23 cellular contexts compared by ENCODE assay signal in genomic region chr18:54521846-54522245, GRCh38.
"Had no signal": no experiment of that assay in that cellular context is flagged by ENCODE, and none has a peak within 500 bp of the region (broad histone marks: within the 10 kb centered on the region; RNA-seq: fewer than 3 reads in every experiment).

No MANE protein-coding gene starts in this region.

- H3K36me3 Mint-ChIP-seq: stimulated activated effector memory CD8-positive, alpha-beta T cell treated with anti-CD3 and anti-CD28 coated beads, Interleukin-12 subunit alpha, Interleukin-12 subunit beta, amount 100 ng/mL, for 72 hours; stimulated activated memory B cell treated with anti-CD40 and anti-IgM and Interleukin-4, amounts not matched to agents 10 μg/mL and 1 μg/mL and 100 μg/mL, for 72 hours; stimulated activated naive B cell treated with anti-CD40 and anti-IgM and Interleukin-4, amounts not matched to agents 10 μg/mL and 1 μg/mL and 100 μg/mL, for 72 hours had no signal

- DNase-seq: stimulated activated CD4-positive, alpha-beta T cell treated with anti-CD3 and anti-CD28 coated beads, Interleukin-2, amount 100 ng/mL, for 48 hours; stimulated activated CD4-positive, alpha-beta T cell treated with anti-CD3 and anti-CD28 coated beads, Interleukin-4, amount 100 ng/mL, for 1 hour; stimulated activated CD4-positive, alpha-beta T cell treated with anti-CD3 and anti-CD28 coated beads, Interleukin-4, amount 100 ng/mL, for 24 hours; stimulated activated CD4-positive, alpha-beta T cell treated with anti-CD3 and anti-CD28 coated beads, Interleukin-4, amount 100 ng/mL, for 4 hours; stimulated activated CD8-positive, alpha-beta memory T cell treated with anti-CD3 and anti-CD28 coated beads, Interleukin-4, amount 100 ng/mL, for 48 hours; stimulated activated naive B cell treated with anti-CD40 and anti-IgM and Interleukin-4, amounts not matched to agents 10 μg/mL and 1 μg/mL and 100 μg/mL, for 72 hours; stimulated activated naive CD4-positive, alpha-beta T cell; stimulated activated naive CD4-positive, alpha-beta T cell treated with Interleukin-2 at 50 U/mL for 16 hours; stimulated activated naive CD8-positive, alpha-beta T cell treated with anti-CD3 and anti-CD28 coated beads, Interleukin-15, amount 100 ng/mL, for 72 hours; stimulated activated naive CD8-positive, alpha-beta T cell treated with anti-CD3 and anti-CD28 coated beads, Interleukin-15, Interleukin-2, amounts not matched to agents 100 U/mL and 50 U/mL, for 24 hours; stomach; substantia nigra; testis; thyroid gland; tibial artery; transverse colon; trophoblast cell; upper lobe of left lung; upper lobe of right lung; uterus had no signal

- H3K27ac Mint-ChIP-seq: stimulated activated effector memory CD8-positive, alpha-beta T cell treated with anti-CD3 and anti-CD28 coated beads, Interleukin-12 subunit alpha, Interleukin-12 subunit beta, amount 100 ng/mL, for 72 hours; stimulated activated memory B cell treated with anti-CD40 and anti-IgM and Interleukin-4, amounts not matched to agents 10 μg/mL and 1 μg/mL and 100 μg/mL, for 72 hours; stimulated activated naive B cell treated with anti-CD40 and anti-IgM and Interleukin-4, amounts not matched to agents 10 μg/mL and 1 μg/mL and 100 μg/mL, for 72 hours; stimulated activated naive CD8-positive, alpha-beta T cell treated with anti-CD3 and anti-CD28 coated beads, Interleukin-15, amount 100 ng/mL, for 72 hours; stimulated activated naive CD8-positive, alpha-beta T cell treated with anti-CD3 and anti-CD28 coated beads, Interleukin-15, Interleukin-2, amounts not matched to agents 100 ng/mL and 50 ng/mL, for 24 hours had no signal

- H3K4me1 Mint-ChIP-seq: stimulated activated effector memory CD8-positive, alpha-beta T cell treated with anti-CD3 and anti-CD28 coated beads, Interleukin-12 subunit alpha, Interleukin-12 subunit beta, amount 100 ng/mL, for 72 hours; stimulated activated memory B cell treated with anti-CD40 and anti-IgM and Interleukin-4, amounts not matched to agents 10 μg/mL and 1 μg/mL and 100 μg/mL, for 72 hours; stimulated activated naive B cell treated with anti-CD40 and anti-IgM and Interleukin-4, amounts not matched to agents 10 μg/mL and 1 μg/mL and 100 μg/mL, for 72 hours; stimulated activated naive CD8-positive, alpha-beta T cell treated with anti-CD3 and anti-CD28 coated beads, Interleukin-15, amount 100 ng/mL, for 72 hours had no signal

- H3K9me3 Mint-ChIP-seq: stimulated activated effector memory CD8-positive, alpha-beta T cell treated with anti-CD3 and anti-CD28 coated beads, Interleukin-12 subunit alpha, Interleukin-12 subunit beta, amount 100 ng/mL, for 72 hours; stimulated activated memory B cell treated with anti-CD40 and anti-IgM and Interleukin-4, amounts not matched to agents 10 μg/mL and 1 μg/mL and 100 μg/mL, for 72 hours; stimulated activated naive B cell treated with anti-CD40 and anti-IgM and Interleukin-4, amounts not matched to agents 10 μg/mL and 1 μg/mL and 100 μg/mL, for 72 hours; stimulated activated naive CD8-positive, alpha-beta T cell treated with anti-CD3 and anti-CD28 coated beads, Interleukin-15, amount 100 ng/mL, for 72 hours; stimulated activated naive CD8-positive, alpha-beta T cell treated with anti-CD3 and anti-CD28 coated beads, Interleukin-15, Interleukin-2, amounts not matched to agents 100 ng/mL and 50 ng/mL, for 24 hours had no signal

- H3K27me3 Mint-ChIP-seq: stimulated activated memory B cell treated with anti-CD40 and anti-IgM and Interleukin-4, amounts not matched to agents 10 μg/mL and 1 μg/mL and 100 μg/mL, for 72 hours; stimulated activated naive B cell treated with anti-CD40 and anti-IgM and Interleukin-4, amounts not matched to agents 10 μg/mL and 1 μg/mL and 100 μg/mL, for 72 hours; stimulated activated naive CD8-positive, alpha-beta T cell treated with anti-CD3 and anti-CD28 coated beads, Interleukin-15, Interleukin-2, amounts not matched to agents 100 ng/mL and 50 ng/mL, for 24 hours had no signal

- H3K4me3 Mint-ChIP-seq: stimulated activated effector memory CD8-positive, alpha-beta T cell treated with anti-CD3 and anti-CD28 coated beads, Interleukin-12 subunit alpha, Interleukin-12 subunit beta, amount 100 ng/mL, for 72 hours; stimulated activated memory B cell treated with anti-CD40 and anti-IgM and Interleukin-4, amounts not matched to agents 10 μg/mL and 1 μg/mL and 100 μg/mL, for 72 hours; stimulated activated naive B cell treated with anti-CD40 and anti-IgM and Interleukin-4, amounts not matched to agents 10 μg/mL and 1 μg/mL and 100 μg/mL, for 72 hours; stimulated activated naive CD8-positive, alpha-beta T cell treated with anti-CD3 and anti-CD28 coated beads, Interleukin-15, amount 100 ng/mL, for 72 hours; stimulated activated naive CD8-positive, alpha-beta T cell treated with anti-CD3 and anti-CD28 coated beads, Interleukin-15, Interleukin-2, amounts not matched to agents 100 ng/mL and 50 ng/mL, for 24 hours had no signal

- ATAC-seq: stimulated activated effector memory CD8-positive, alpha-beta T cell treated with anti-CD3 and anti-CD28 coated beads, Interleukin-12 subunit alpha, Interleukin-12 subunit beta, amount 100 ng/mL, for 72 hours; stimulated activated memory B cell treated with anti-CD40 and anti-IgM and Interleukin-4, amounts not matched to agents 10 μg/mL and 1 μg/mL and 100 μg/mL, for 72 hours; stimulated activated naive B cell treated with anti-CD40 and anti-IgM and Interleukin-4, amounts not matched to agents 10 μg/mL and 1 μg/mL and 100 μg/mL, for 72 hours; stimulated activated naive CD8-positive, alpha-beta T cell treated with anti-CD3 and anti-CD28 coated beads, Interleukin-15, amount 100 ng/mL, for 72 hours; stimulated activated naive CD8-positive, alpha-beta T cell treated with anti-CD3 and anti-CD28 coated beads, Interleukin-15, Interleukin-2, amounts not matched to agents 100 U/mL and 50 U/mL, for 24 hours; upper lobe of right lung had no signal
